Comparison of ENCODE assay signal across 9 cellular contexts in the genomic region with DNA sequence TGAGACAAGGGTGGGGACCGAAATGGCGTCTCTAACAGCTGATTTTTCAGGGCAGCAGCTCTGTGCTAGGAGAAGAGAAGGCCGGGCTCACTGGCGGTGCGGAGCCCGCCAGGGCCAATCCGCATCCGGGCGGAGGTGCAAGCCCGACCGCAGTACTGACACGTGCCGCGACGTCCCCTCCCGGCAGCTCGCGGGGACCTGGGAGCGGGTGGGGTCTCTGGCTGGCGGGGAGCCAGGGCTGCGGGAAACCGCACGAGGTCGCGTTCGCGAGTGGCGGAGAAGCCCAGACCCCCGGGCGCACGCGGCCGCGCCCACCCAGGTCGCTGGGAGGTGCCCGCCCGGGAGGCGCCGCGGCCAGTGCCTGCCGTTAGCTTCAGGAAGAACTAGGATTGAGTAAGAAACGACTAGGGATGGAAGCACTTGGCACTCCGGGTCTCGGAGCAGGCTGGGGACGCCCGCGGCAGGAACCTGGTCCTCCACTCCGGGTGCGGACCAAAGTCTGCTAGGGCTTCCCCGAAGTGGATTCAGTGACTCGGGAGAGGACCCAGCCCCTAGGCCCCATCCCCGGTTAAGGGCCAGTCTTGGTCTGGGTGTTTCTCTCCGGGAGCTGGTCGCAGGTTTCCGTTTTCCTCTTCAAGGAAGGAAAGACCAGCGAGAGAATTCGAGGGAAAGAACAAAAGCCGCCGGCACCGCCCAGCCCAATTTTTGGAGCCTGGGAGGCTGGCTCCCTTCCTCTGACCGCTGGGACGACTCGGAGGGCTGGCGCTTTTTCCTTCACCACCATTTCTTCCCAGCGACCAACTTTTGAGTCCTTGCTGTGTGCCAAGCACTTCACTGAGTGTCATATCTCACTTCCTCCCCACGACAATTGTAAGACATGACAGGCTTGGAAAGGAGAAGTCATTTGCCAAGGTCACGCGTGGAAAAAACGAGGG. TPM values are rescaled to one million over a fixed set of nuclear protein-coding genes. Genes with fewer than 3 reads are reported as not detected.
DNase-seq lines count a peak whose midpoint lies in the region; ATAC-seq, FAIRE-seq and TF ChIP-seq lines count a peak whose summit lies in the region.
"Had no signal": no experiment of that assay in that cellular context is flagged by ENCODE, and none has a peak within 500 bp of the region (broad histone marks: within the 10 kb centered on the region; RNA-seq: fewer than 3 reads in every experiment).

No MANE protein-coding gene starts in this region.

- H2BK120ac ChIP-seq in trophoblast cell (ENCODE audit: insufficient read depth, low read length, poor library complexity), result peak overlapping the region; percentile 13

- H3K14ac ChIP-seq in trophoblast cell (ENCODE audit: low read length), result peak overlapping the region; percentile 79

- TF ChIP-seq POLR2A in adrenal gland (IDR thresholded peaks at IDR 0.05) (peak in 1 of 2 donors; percentile 39), H54 (IDR thresholded peaks at IDR 0.05; ENCODE audit: low read depth, low read length) (no peak)

- H2AK5ac ChIP-seq in trophoblast cell (ENCODE audit: low read length), result no peak overlapping the region

- 1 to 3% (median 1%) methylated on average over 25 to 69 of the region's 69 CpGs for WGBS in adrenal gland, 4 donors
- no CpG with 5 or more reads among the region's 69 CpGs for WGBS in trophoblast cell (ENCODE audit: extremely low coverage, insufficient coverage, insufficient read length)

- no peak for FAIRE-seq in H54 (lab: Jason Lieb, UNC)
- FAIRE-seq: endometrium had no signal

- peaks cover 6% of the 10 kb centered on the region for H3K79me1 ChIP-seq in trophoblast cell (ENCODE audit: low read length)

- no peak overlapping the region for H2BK5ac ChIP-seq in trophoblast cell (ENCODE audit: low read depth, low read length, poor library complexity)

- H4K91ac ChIP-seq in trophoblast cell (ENCODE audit: low read depth, low read length), result peak overlapping the region; percentile 84

- ATAC-seq in left ventricle myocardium superior, result peak; percentile 73

- H3K23ac ChIP-seq in trophoblast cell (ENCODE audit: low read length), result no peak overlapping the region

- H2AFZ ChIP-seq in trophoblast cell (ENCODE audit: insufficient read depth, low read length, poor library complexity), result peak overlapping the region; percentile 82

- H4K8ac ChIP-seq in trophoblast cell (ENCODE audit: low read depth, low read length), result peak overlapping the region; percentile 85

- peak; percentile 69 for DNase-seq in NCI-H2196 (lab: John Stamatoyannopoulos, UW; ENCODE audit: unreplicated experiment)
- DNase-seq in NCI-H2196 treated with DMSO at 0.1 percent for 48 hours (lab: John Stamatoyannopoulos, UW; ENCODE audit: unreplicated experiment), result no peak
- peak; percentile 49 to 55 for DNase-seq in SJSA1 (ENCODE audit: low read depth in 1 of 2, low spot score in 2 of 2)
- DNase-seq in adrenal gland, result peak; percentile 27 to 77 (median 43)
- DNase-seq in left ventricle myocardium superior, result peak; percentile 57
- DNase-seq in trophoblast cell, result peak in 1 of 2 donors; percentile 52
- no peak for DNase-seq in amniotic stem cell (lab: John Stamatoyannopoulos, UW)
- no peak for DNase-seq in H54 (ENCODE audit: insufficient read length, low spot score)

- H3K36me3 ChIP-seq in SJSA1, result no peaks in the 10 kb centered on the region
- H3K36me3 ChIP-seq in adrenal gland (replicated peaks in 1 of 2), result no peaks in the 10 kb centered on the region
- no peaks in the 10 kb centered on the region for H3K36me3 ChIP-seq in trophoblast cell (ENCODE audit: control insufficient read depth in 1 of 2, insufficient read depth in 2 of 2, low read length in 2 of 2)

- no peaks in the 10 kb centered on the region for H3K9me3 ChIP-seq in SJSA1 (replicated peaks)
- H3K9me3 ChIP-seq in adrenal gland (replicated peaks in 1 of 3), result no peaks in the 10 kb centered on the region
- no peaks in the 10 kb centered on the region for H3K9me3 ChIP-seq in trophoblast cell (ENCODE audit: insufficient read depth, low read depth, low read length)

- H3K4me3 ChIP-seq in SJSA1, result peak overlapping the region; percentile 40
- peak overlapping the region in 2 of 4 donors; percentile 38 to 69 for H3K4me3 ChIP-seq in adrenal gland
- H3K4me3 ChIP-seq in trophoblast cell (ENCODE audit: low read depth, low read length), result peak overlapping the region; percentile 74

- H3K4me2 ChIP-seq in trophoblast cell (ENCODE audit: low read length), result peak overlapping the region; percentile 96

- H3K4me1 ChIP-seq in SJSA1 (replicated peaks), result peaks cover 31% of the 10 kb centered on the region
- H3K4me1 ChIP-seq in adrenal gland (replicated peaks in 1 of 2), result peaks cover 11 to 20% of the 10 kb centered on the region in 2 donors
- H3K4me1 ChIP-seq in trophoblast cell (ENCODE audit: control insufficient read depth in 1 of 2, insufficient read depth in 2 of 2, low read length in 2 of 2), result peaks cover 6 to 15% of the 10 kb centered on the region in 2 experiments

- H4K12ac ChIP-seq in trophoblast cell (ENCODE audit: low read depth, low read length), result peak overlapping the region; percentile 80

- no peak for TF ChIP-seq CTCF in adrenal gland (IDR thresholded peaks at IDR 0.05)

- peak overlapping the region; percentile 64 for H3K18ac ChIP-seq in trophoblast cell (ENCODE audit: low read length)

- peak overlapping the region; percentile 20 for H3K4ac ChIP-seq in trophoblast cell (ENCODE audit: low read depth, low read length)

- peaks cover 4% of the 10 kb centered on the region for H3K79me2 ChIP-seq in trophoblast cell (ENCODE audit: control insufficient read depth, insufficient read depth, low read length, poor library complexity)

- intact Hi-C loops in adrenal gland (cut with DNase I), result no loop called here
- intact Hi-C loops in left ventricle myocardium superior (cut with micrococcal nuclease), result no loop called here

- H2BK12ac ChIP-seq in trophoblast cell (ENCODE audit: low read length), result peak overlapping the region; percentile 63

- H3K27me3 ChIP-seq in SJSA1 (replicated peaks) (no peaks in the 10 kb centered on the region), adrenal gland (peaks cover 2% of the 10 kb centered on the region), trophoblast cell (ENCODE audit: insufficient read depth, low read length) (no peaks in the 10 kb centered on the region)

- peak overlapping the region; percentile 49 for H3K27ac ChIP-seq in SJSA1
- H3K27ac ChIP-seq in adrenal gland, result peak overlapping the region in 4 of 5 donors; percentile 62 to 89 (median 78)
- peak overlapping the region; percentile 3 for H3K27ac ChIP-seq in trophoblast cell (ENCODE audit: low read depth, low read length)

- H3K9ac ChIP-seq in trophoblast cell (ENCODE audit: low read length), result peak overlapping the region; percentile 51

RNA-seq across cellular contexts. Expression of a gene that starts 16.7 kb away (rescaled TPM):
- 325 and 537 TPM in 2 replicates for total RNA-seq in SJSA1 (2014; rRNA removed; shearing (Covaris generic))
- total RNA-seq in adrenal gland, result 10 to 100 TPM in 7 of 8 donors, 1 to 10 TPM in 1; 7.9 to 59.5 (median 20.7) TPM
- polyA plus RNA-seq in adrenal gland, result 10 to 100 TPM; 32.6 to 88.7 (median 37.6) TPM
- 21.4 TPM for total RNA-seq in left ventricle myocardium superior
- polyA plus RNA-seq in trophoblast cell (2013), result 444 and 486 TPM in 2 replicates

RNA-seq across cellular contexts. Expression of a gene that starts 47.4 kb away (rescaled TPM):
- total RNA-seq in SJSA1 (2014; rRNA removed; shearing (Covaris generic)), result 2.9 and 3.1 TPM in 2 replicates
- total RNA-seq in adrenal gland (10 to 100 TPM; 31.1 to 71.8 (median 40.9) TPM), left ventricle myocardium superior (2.0 TPM)
- polyA plus RNA-seq in adrenal gland, result 10 to 100 TPM; 19.9 to 26.1 (median 20.6) TPM
- polyA plus RNA-seq in trophoblast cell (2013), result 13.5 and 14.9 TPM in 2 replicates

Comparison
In these comparisons a context has a peak if more than half of its experiments do, and no peak if none do; other contexts are left out.
1. DNase-seq: peak in NCI-H2196 (single experiment), SJSA1 (2 of 2), adrenal gland (7 of 7) and left ventricle myocardium superior (single experiment); none in NCI-H2196 treated with DMSO at 0.1 percent for 48 hours (single experiment), amniotic stem cell (single experiment) and H54 (single experiment).
2. H3K27ac ChIP-seq: peak in every context shown above with its lines; median percentile 78 in adrenal gland; 49 in SJSA1; 3 in trophoblast cell.